Comparison of ENCODE assay signal across 20 cellular contexts in the genomic region with DNA sequence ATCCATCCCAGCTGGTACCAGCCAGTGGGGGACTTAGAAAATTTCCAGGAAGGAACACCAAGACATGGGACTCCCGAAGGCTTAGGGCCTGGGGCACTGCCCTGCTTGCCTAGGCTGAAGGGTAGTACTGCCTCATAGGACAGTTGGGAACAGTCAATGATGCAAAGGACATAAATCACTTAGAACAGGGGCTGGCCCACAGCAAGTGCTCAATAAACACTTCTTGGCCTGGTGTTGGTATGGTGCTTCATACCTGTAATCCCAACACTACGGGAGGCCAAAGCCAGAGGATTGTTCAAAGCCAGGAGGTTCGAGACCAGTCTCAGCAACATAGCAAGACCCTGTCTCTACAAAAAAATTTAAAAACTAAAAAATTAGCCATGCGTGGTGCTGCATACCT. TPM values are rescaled to one million over a fixed set of nuclear protein-coding genes. Genes with fewer than 3 reads are reported as not detected.
DNase-seq lines count a peak whose midpoint lies in the region; ATAC-seq and TF ChIP-seq lines count a peak whose summit lies in the region.
"Had no signal": no experiment of that assay in that cellular context is flagged by ENCODE, and none has a peak within 500 bp of the region (broad histone marks: within the 10 kb centered on the region; RNA-seq: fewer than 3 reads in every experiment).

No MANE protein-coding gene starts in this region.

- ATAC-seq in activated CD4-positive, alpha-beta T cell treated with anti-CD3 and anti-CD28 coated beads for 36 hours, result no peak
- ATAC-seq in Right ventricle myocardium inferior, result no peak

- POLR2A ChIA-PET in activated CD4-positive, alpha-beta T cell treated with anti-CD3 and anti-CD28 coated beads for 36 hours (lab: Charles Lee), result no interaction called here

- H3K4me1 ChIP-seq in Loucy (ENCODE audit: insufficient read depth, low read length, poor library complexity, severe bottlenecking), result peaks cover 32% of the 10 kb centered on the region

- H3K4me2 ChIP-seq in Loucy (ENCODE audit: low read depth, low read length, poor library complexity, severe bottlenecking), result peak overlapping the region; percentile 48
- H3K4me2 ChIP-seq: BLaER1, PC-9 had no signal

- H3K36me3 Mint-ChIP-seq in activated CD4-positive, alpha-beta T cell treated with anti-CD3 and anti-CD28 coated beads for 36 hours (ENCODE audit: low read depth), result peaks cover 40% of the 10 kb centered on the region
- peaks cover 45% of the 10 kb centered on the region for H3K36me3 Mint-ChIP-seq in nephron (ENCODE audit: low read depth)

- no peak overlapping the region for H3K9ac ChIP-seq in Loucy (ENCODE audit: low read depth, low read length, poor library complexity, severe bottlenecking)
- H3K9ac ChIP-seq: BLaER1 had no signal

- H3K36me3 ChIP-seq in Loucy (ENCODE audit: insufficient read depth, low read length), result peaks cover 42% of the 10 kb centered on the region; the same call in 1 of the 2 replicates

- intact Hi-C loops in activated CD4-positive, alpha-beta T cell treated with anti-CD3 and anti-CD28 coated beads for 36 hours (cut with DNase I, micrococcal nuclease), result no loop called here
- intact Hi-C loops in Right ventricle myocardium inferior (cut with DNase I), result no loop called here

- no peaks in the 10 kb centered on the region for H3K27me3 Mint-ChIP-seq in activated CD4-positive, alpha-beta T cell treated with anti-CD3 and anti-CD28 coated beads for 36 hours
- H3K27me3 Mint-ChIP-seq in nephron (ENCODE audit: low read depth), result no peaks in the 10 kb centered on the region

- H3K27me3 ChIP-seq in Loucy (ENCODE audit: insufficient read depth, low read length, poor library complexity, severe bottlenecking), result no peaks in the 10 kb centered on the region
- H3K27me3 ChIP-seq: BLaER1 had no signal

- H3K4me1 Mint-ChIP-seq in activated CD4-positive, alpha-beta T cell treated with anti-CD3 and anti-CD28 coated beads for 36 hours, result peaks cover 29% of the 10 kb centered on the region
- peaks cover 10% of the 10 kb centered on the region for H3K4me1 Mint-ChIP-seq in nephron

- no peaks in the 10 kb centered on the region for H3F3A ChIP-seq in Loucy (ENCODE audit: low read depth)

- peaks cover 82% of the 10 kb centered on the region for H3K79me2 ChIP-seq in Loucy (ENCODE audit: insufficient read depth, low read length)

- H3K27ac Mint-ChIP-seq in activated CD4-positive, alpha-beta T cell treated with anti-CD3 and anti-CD28 coated beads for 36 hours, result peak overlapping the region; percentile 47
- H3K27ac Mint-ChIP-seq in nephron, result no peak overlapping the region

- H3K4me3 ChIP-seq in Loucy (ENCODE audit: low read length, poor library complexity, severe bottlenecking), result peak overlapping the region; percentile 13
- H3K4me3 ChIP-seq: BLaER1, PC-9 had no signal

- peaks cover 48% of the 10 kb centered on the region for H4K20me1 ChIP-seq in Loucy (ENCODE audit: insufficient read depth, low read length, poor library complexity, severe bottlenecking)

- H2AFZ ChIP-seq in Loucy (ENCODE audit: low read length), result no peak overlapping the region
- H2AFZ ChIP-seq: PC-9 had no signal

- no peak for DNase-seq in activated CD4-positive, alpha-beta T cell treated with anti-CD3 and anti-CD28 coated beads for 36 hours
- DNase-seq in activated CD4-positive, alpha-beta T cell treated with anti-CD3 and anti-CD28 coated beads for 48 hours, result no peak
- DNase-seq in AG08396 (ENCODE audit: low spot score) (peak; percentile 2), Right ventricle myocardium inferior (ENCODE audit: missing footprints) (no peak), occipital lobe (lab: John Stamatoyannopoulos, UW) (no peak), NCI-H1417 (lab: John Stamatoyannopoulos, UW) (no peak)
- DNase-seq: 8988T, COR-L47, H9, IMR-90, Karpas-422, MM.1S, NCI-H1092 treated with DMSO at 0.1 percent for 48 hours, NCI-H1694, NCI-H510A treated with DMSO at 0.1 percent for 48 hours, PC-9 had no signal

- no peaks in the 10 kb centered on the region for H3K9me2 ChIP-seq in Loucy (replicated peaks; ENCODE audit: low read depth, low read length)

- H3K9me3 Mint-ChIP-seq in activated CD4-positive, alpha-beta T cell treated with anti-CD3 and anti-CD28 coated beads for 36 hours (ENCODE audit: low read depth), result no peaks in the 10 kb centered on the region
- H3K9me3 Mint-ChIP-seq in nephron, result no peaks in the 10 kb centered on the region
- H3K9me3 Mint-ChIP-seq: H9 had no signal

- no peaks in the 10 kb centered on the region for H3K9me3 ChIP-seq in Loucy (ENCODE audit: insufficient read depth, low read depth, low read length)
- H3K9me3 ChIP-seq: BLaER1 had no signal

- no peak overlapping the region for H3K4me3 Mint-ChIP-seq in activated CD4-positive, alpha-beta T cell treated with anti-CD3 and anti-CD28 coated beads for 36 hours
- H3K4me3 Mint-ChIP-seq in nephron, result peak overlapping the region in 2 of 3 experiments; percentile 11 to 58
- H3K4me3 Mint-ChIP-seq: H9 had no signal

- TF ChIP-seq CTCF in Loucy (conservative IDR thresholded peaks at IDR 0.05; ENCODE audit: low read length) (no peak), nephron (IDR thresholded peaks at IDR 0.05; ENCODE audit: unreplicated experiment in 3 of 3) (no peak)

- CTCF ChIA-PET in activated CD4-positive, alpha-beta T cell treated with anti-CD3 and anti-CD28 coated beads for 36 hours (lab: Charles Lee), result interaction anchor here (0.6 to 1.4 kb wide), 2 partner anchors 84 to 202 kb away, joined by 3 to 7 read pairs; no protein-coding TSS in a partner anchor

RNA-seq across cellular contexts. Expression of a gene that starts 5.8 kb away (rescaled TPM):
- 10 to 100 TPM; 38.7 to 58.7 TPM for total RNA-seq in activated CD4-positive, alpha-beta T cell treated with anti-CD3 and anti-CD28 coated beads for 36 hours
- 82.8 TPM for total RNA-seq in Right ventricle myocardium inferior
- 32.9 TPM for total RNA-seq in occipital lobe

RNA-seq across cellular contexts. Expression of a gene that starts 19.9 kb away (rescaled TPM):
- total RNA-seq in activated CD4-positive, alpha-beta T cell treated with anti-CD3 and anti-CD28 coated beads for 36 hours, result under 1 TPM; 0.07 to 0.11 TPM
- total RNA-seq in Right ventricle myocardium inferior, result 0.27 TPM
- total RNA-seq in occipital lobe, result 0.31 TPM
- total RNA-seq: HT-29 had no signal

RNA-seq across cellular contexts. Expression of a gene that starts 46.3 kb away (rescaled TPM):
- total RNA-seq in activated CD4-positive, alpha-beta T cell treated with anti-CD3 and anti-CD28 coated beads for 36 hours, result 10 to 100 TPM; 18.9 to 19.3 TPM
- total RNA-seq in Right ventricle myocardium inferior (47.6 TPM), occipital lobe (11.7 TPM)
